14 cellular contexts compared by ENCODE assay signal in the genomic region with DNA sequence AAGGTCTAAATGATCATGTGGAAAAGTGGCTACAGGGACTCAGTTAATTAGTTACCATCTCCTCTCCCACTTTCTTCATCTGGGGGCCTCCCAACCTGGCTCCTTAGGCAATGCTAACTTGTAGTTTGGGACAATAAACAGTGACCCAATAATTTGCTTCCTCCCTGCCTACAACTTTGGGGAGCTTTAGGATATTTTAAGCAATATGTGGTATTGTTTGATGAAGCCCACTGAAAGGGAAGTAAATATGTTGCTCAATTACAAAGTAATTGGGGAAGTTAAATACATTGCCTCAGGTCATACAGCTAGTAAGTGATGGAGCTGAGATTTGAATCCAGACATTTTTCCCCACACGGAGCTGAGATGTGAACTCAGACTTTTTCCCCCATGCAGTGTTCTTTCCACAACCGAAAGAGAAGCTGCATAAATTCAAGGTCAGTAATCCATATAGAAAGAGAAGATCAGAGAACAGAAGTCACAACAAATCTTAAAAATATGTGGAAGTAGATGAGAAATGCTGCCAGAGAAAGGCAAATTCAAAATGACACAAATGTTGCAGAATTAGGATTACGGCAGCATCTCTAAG. TPM values are rescaled to one million over a fixed set of nuclear protein-coding genes. Genes with fewer than 3 reads are reported as not detected.
DNase-seq lines count a peak whose midpoint lies in the region; ATAC-seq and TF ChIP-seq lines count a peak whose summit lies in the region.
"Had no signal": no experiment of that assay in that cellular context is flagged by ENCODE, and none has a peak within 500 bp of the region (broad histone marks: within the 10 kb centered on the region; RNA-seq: fewer than 3 reads in every experiment).

No MANE protein-coding gene starts in this region.

- no peak for DNase-seq in HFFc6
- DNase-seq in NCI-H69 (lab: John Stamatoyannopoulos, UW), result peak; percentile 6
- DNase-seq in SKM-1 treated with dmso at 0.1 percent for 144 hours (lab: John Stamatoyannopoulos, UW; ENCODE audit: unreplicated experiment), result peak; percentile 55
- peak; percentile 50 for DNase-seq in renal cortical epithelial cell (ENCODE audit: low read depth)
- no peak for DNase-seq in DMS153 (lab: John Stamatoyannopoulos, UW)
- DNase-seq in OCI-M2 (lab: John Stamatoyannopoulos, UW; ENCODE audit: unreplicated experiment), result no peak
- DNase-seq: CD4-positive, alpha-beta T cell; H7; NCI-H1048; NCI-H2081 treated with DMSO at 0.1 percent for 48 hours; NCI-H524; OCI-M1; T-helper 1 cell had no signal

- H3K27me3 Mint-ChIP-seq in HFFc6 (ENCODE audit: insufficient read depth), result no peaks in the 10 kb centered on the region
- H3K27me3 Mint-ChIP-seq: CD4-positive, alpha-beta T cell had no signal

- H3K36me3 Mint-ChIP-seq in HFFc6 (ENCODE audit: low read depth), result peaks cover 17% of the 10 kb centered on the region

- no peak for ATAC-seq in GM19035 (IDR thresholded peaks at IDR 0.05; ENCODE audit: unreplicated experiment)

- TF ChIP-seq CTCF in HFFc6 (IDR thresholded peaks at IDR 0.05), result no peak

- peaks cover 13% of the 10 kb centered on the region for H3K9me3 Mint-ChIP-seq in HFFc6

- H3K4me3 Mint-ChIP-seq in HFFc6, result no peak overlapping the region
- H3K4me3 Mint-ChIP-seq: CD4-positive, alpha-beta T cell had no signal

- H3K4me1 Mint-ChIP-seq in HFFc6 (ENCODE audit: low read depth), result peaks cover 71% of the 10 kb centered on the region

- H3K27ac Mint-ChIP-seq in HFFc6, result peak overlapping the region; percentile 43
- H3K27ac Mint-ChIP-seq: CD4-positive, alpha-beta T cell had no signal

RNA-seq across cellular contexts. Expression of a gene that starts 26.6 kb away (rescaled TPM):
- 10 to 100 TPM; 64.1 to 80.1 (median 72.0) TPM for total RNA-seq in HFFc6 (2021; fragmentation: NEBNext Ultra II Directional; extraction: Animal tissue kit (Norgen Biotek cat#: 25700))
- 25.0 and 59.4 TPM in 2 replicates for total RNA-seq in renal cortical epithelial cell

RNA-seq across cellular contexts. Expression of a gene that starts 49.7 kb away (rescaled TPM):
- total RNA-seq in HFFc6 (2021; fragmentation: NEBNext Ultra II Directional; extraction: Animal tissue kit (Norgen Biotek cat#: 25700)), result 10 to 100 TPM; 11.9 to 14.2 (median 13.2) TPM
- 8.5 and 25.3 TPM in 2 replicates for total RNA-seq in renal cortical epithelial cell

Comparison
In these comparisons a context has a peak if more than half of its experiments do, and no peak if none do; other contexts are left out.
1. DNase-seq: peak in NCI-H69 (single experiment), SKM-1 treated with dmso at 0.1 percent for 144 hours (single experiment) and renal cortical epithelial cell (single experiment); none in HFFc6 (single experiment), DMS153 (single experiment) and OCI-M2 (single experiment).